13 cellular contexts compared by ENCODE assay signal in the genomic region with DNA sequence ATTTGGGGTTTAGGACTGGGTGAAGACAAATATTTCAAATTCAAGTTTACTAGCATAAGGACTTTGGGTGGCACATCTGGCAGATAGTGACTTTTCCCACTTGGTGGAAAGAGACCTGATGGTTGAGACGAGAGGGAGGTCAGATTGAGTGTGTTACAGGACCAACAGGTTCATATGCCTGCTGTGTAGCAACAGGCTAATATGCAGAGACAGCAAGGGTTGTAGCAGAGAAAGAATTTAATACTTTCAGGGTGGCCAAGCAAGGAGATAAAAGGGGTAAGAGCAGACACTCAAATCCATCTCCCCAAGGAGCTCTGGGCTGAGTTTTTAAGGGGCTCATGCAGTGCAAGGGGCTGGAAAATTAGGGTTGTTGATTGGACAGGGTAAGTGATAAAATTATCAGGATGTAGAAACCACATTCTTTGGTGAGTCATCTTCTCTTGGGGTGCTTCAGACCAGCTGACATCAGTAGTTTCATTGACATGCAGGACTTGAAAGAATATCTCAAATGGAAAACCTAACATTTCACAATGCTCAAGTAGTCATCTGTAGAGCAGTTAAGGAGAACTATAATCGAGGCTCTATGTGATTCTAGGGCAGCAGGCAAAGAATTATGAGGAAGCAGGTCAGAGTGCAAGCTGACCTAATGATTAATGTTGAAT. TPM values are rescaled to one million over a fixed set of nuclear protein-coding genes. Genes with fewer than 3 reads are reported as not detected.
DNase-seq lines count a peak whose midpoint lies in the region; ATAC-seq and FAIRE-seq lines count a peak whose summit lies in the region.
"Had no signal": no experiment of that assay in that cellular context is flagged by ENCODE, and none has a peak within 500 bp of the region (broad histone marks: within the 10 kb centered on the region; RNA-seq: fewer than 3 reads in every experiment).

No MANE protein-coding gene starts in this region.

- DNase-seq in NK-92 treated with Interleukin-12 subunit alpha and Interleukin-12 subunit beta, amount 100 ng/mL, for 24 hours (lab: John Stamatoyannopoulos, UW) = peak; percentile 34
- DNase-seq in NK-92 (lab: John Stamatoyannopoulos, UW; ENCODE audit: unreplicated experiment) (no peak), OCI-M1 (lab: John Stamatoyannopoulos, UW) (peak; percentile 78), amniotic epithelial cell (ENCODE audit: low read depth) (peak; percentile 47), frontal cortex (ENCODE audit: low spot score in 2 of 2) (no peak)
- no peak for DNase-seq in natural killer cell treated with Interleukin-12 subunit alpha and Interleukin-12 subunit beta and Interleukin-15 and Interleukin-18, amount 100 ng/mL, for 72 hours (ENCODE audit: low spot score)
- DNase-seq: DMS 273 treated with DMSO at 0.1 percent for 48 hours, erythroblast, immature natural killer cell, NCI-H446 had no signal

- H3K27me3 Mint-ChIP-seq in natural killer cell treated with Interleukin-12 subunit alpha and Interleukin-12 subunit beta and Interleukin-15 and Interleukin-18, amount 100 ng/mL, for 72 hours = peaks cover 30 to 33% of the 10 kb centered on the region in 2 donors

- H3K27ac Mint-ChIP-seq in natural killer cell treated with Interleukin-12 subunit alpha and Interleukin-12 subunit beta and Interleukin-15 and Interleukin-18, amount 100 ng/mL, for 72 hours = peak overlapping the region; percentile 24 to 53
- H3K27ac Mint-ChIP-seq: immature natural killer cell had no signal

- peak overlapping the region; percentile 43 for H3K4me3 Mint-ChIP-seq in natural killer cell treated with Interleukin-12 subunit alpha and Interleukin-12 subunit beta and Interleukin-15 and Interleukin-18, amount 100 ng/mL, for 72 hours

- peaks cover 6% of the 10 kb centered on the region for H3K36me3 Mint-ChIP-seq in natural killer cell treated with Interleukin-12 subunit alpha and Interleukin-12 subunit beta and Interleukin-15 and Interleukin-18, amount 100 ng/mL, for 72 hours
- H3K36me3 Mint-ChIP-seq: immature natural killer cell had no signal

- peaks cover 17 to 19% of the 10 kb centered on the region in 2 donors for H3K4me1 Mint-ChIP-seq in natural killer cell treated with Interleukin-12 subunit alpha and Interleukin-12 subunit beta and Interleukin-15 and Interleukin-18, amount 100 ng/mL, for 72 hours (ENCODE audit: low read depth in 2 of 2)

- peak; percentile 90 to 91 for ATAC-seq in natural killer cell treated with Interleukin-12 subunit alpha and Interleukin-12 subunit beta and Interleukin-15 and Interleukin-18, amount 100 ng/mL, for 72 hours
- ATAC-seq in HG03095 (IDR thresholded peaks at IDR 0.05; ENCODE audit: unreplicated experiment) (no peak), HG02870 (IDR thresholded peaks at IDR 0.05; ENCODE audit: unreplicated experiment) (no peak)

- no peak for FAIRE-seq in frontal cortex (lab: Jason Lieb, UNC)
- FAIRE-seq: GM12891 had no signal

- peaks cover 5% of the 10 kb centered on the region for H3K9me3 Mint-ChIP-seq in natural killer cell treated with Interleukin-12 subunit alpha and Interleukin-12 subunit beta and Interleukin-15 and Interleukin-18, amount 100 ng/mL, for 72 hours

RNA-seq across cellular contexts. Expression of a gene that starts 13.6 kb away (rescaled TPM):
- under 1 TPM in 1 of 2 donors, not detected in 1; 0.10 TPM for total RNA-seq in natural killer cell treated with Interleukin-12 subunit alpha and Interleukin-12 subunit beta and Interleukin-15 and Interleukin-18, amount 100 ng/mL, for 72 hours
- total RNA-seq in frontal cortex = not detected

Comparison
In these comparisons a context has a peak if more than half of its experiments do, and no peak if none do; other contexts are left out.
1. DNase-seq: peak in NK-92 treated with Interleukin-12 subunit alpha and Interleukin-12 subunit beta, amount 100 ng/mL, for 24 hours (single experiment), OCI-M1 (single experiment) and amniotic epithelial cell (single experiment); none in NK-92 (single experiment), natural killer cell treated with Interleukin-12 subunit alpha and Interleukin-12 subunit beta and Interleukin-15 and Interleukin-18, amount 100 ng/mL, for 72 hours (single experiment) and frontal cortex (0 of 2).
2. ATAC-seq: peak in natural killer cell treated with Interleukin-12 subunit alpha and Interleukin-12 subunit beta and Interleukin-15 and Interleukin-18, amount 100 ng/mL, for 72 hours (2 of 2); none in HG03095 (single experiment) and HG02870 (single experiment).